ENCODE assay signal across 1 cellular context in genomic region chr3:9862391-9863235, GRCh38.
TF ChIP-seq lines count a peak whose summit lies in the region.

No MANE protein-coding gene starts in this region.

TF ChIP-seq in K562, 482 proteins besides CTCF, POLR2A, EP300 and RAD21 (continued from another document and continues in another):
- TF ChIP-seq AFF4 (CRISPR knock-in tag; IDR thresholded peaks at IDR 0.05) (0 out of 2 replicates have a peak, but pooled peaks have one; percentile 41), ZBTB43 (CRISPR knock-in tag; IDR thresholded peaks at IDR 0.05) (no peak), RHOXF2B (CRISPR knock-in tag; conservative IDR thresholded peaks at IDR 0.05) (no peak), POLR2AphosphoS2 (IDR thresholded peaks at IDR 0.05; ENCODE audit: low read length) (no peak), THAP7 (CRISPR knock-in tag; IDR thresholded peaks at IDR 0.05) (no peak), RREB1 (CRISPR knock-in tag; IDR thresholded peaks at IDR 0.05) (no peak), ZNF140 (CRISPR knock-in tag; IDR thresholded peaks at IDR 0.05) (no peak), MLLT1 (IDR thresholded peaks at IDR 0.05) (peak in 1 of 2 experiments; percentile 42; a peak in 1 of 4 replicates), ZNF23 (CRISPR knock-in tag; IDR thresholded peaks at IDR 0.05) (no peak), ZFX (CRISPR knock-in tag; IDR thresholded peaks at IDR 0.05) (peak; percentile 87), ZNF551 (CRISPR knock-in tag; IDR thresholded peaks at IDR 0.05) (no peak), CCAR2 (IDR thresholded peaks at IDR 0.05; ENCODE audit: low read depth, low read length) (no peak), TSC22D4 (tag; IDR thresholded peaks at IDR 0.05) (no peak), ZNF77 (CRISPR knock-in tag; IDR thresholded peaks at IDR 0.05) (no peak), HES1 (IDR thresholded peaks at IDR 0.05; ENCODE audit: low read depth) (no peak), GATAD2A (IDR thresholded peaks at IDR 0.05) (no peak; the same call in 1 of the 2 replicates), HOMEZ (CRISPR knock-in tag; IDR thresholded peaks at IDR 0.05) (no peak), ZNF384 (IDR thresholded peaks at IDR 0.05; ENCODE audit: low read depth, low read length) (peak; percentile 51; the same call in 1 of the 2 replicates), HDAC2 (IDR thresholded peaks at IDR 0.05) (0 out of 2 replicates have a peak, but pooled peaks have one; percentile 28), RCOR1 (IDR thresholded peaks at IDR 0.05; ENCODE audit: borderline replicate concordance in 1 of 2, low read depth in 2 of 2, low read length in 2 of 2) (peak in 1 of 2 experiments; percentile 78; a peak in 1 of 4 replicates), ZNF655 (CRISPR knock-in tag; IDR thresholded peaks at IDR 0.05) (no peak), IRF9 (tag; IDR thresholded peaks at IDR 0.05) (no peak), ZNF311 (CRISPR knock-in tag; IDR thresholded peaks at IDR 0.05) (no peak), ZNF436 (CRISPR knock-in tag; IDR thresholded peaks at IDR 0.05) (no peak), PPARD (CRISPR knock-in tag; IDR thresholded peaks at IDR 0.05) (no peak), YY1 (IDR thresholded peaks at IDR 0.05; ENCODE audit: borderline replicate concordance in 1 of 3, control insufficient read depth in 1 of 3, extremely low read depth in 1 of 3, insufficient read depth in 3 of 3, insufficient read length in 1 of 3, insufficient replicate concordance in 2 of 3, low read depth in 1 of 3, low read length in 2 of 3) (peak; percentile 14 to 90 (median 83)), UBTF (IDR thresholded peaks at IDR 0.05; ENCODE audit: borderline replicate concordance in 1 of 2, low read depth in 2 of 2, low read length in 2 of 2) (peak; percentile 52 to 94; a peak in 3 of 4 replicates), TAF7 (tag; IDR thresholded peaks at IDR 0.05) (no peak), HDAC8 (tag; IDR thresholded peaks at IDR 0.05) (no peak), GTF2B (IDR thresholded peaks at IDR 0.05; ENCODE audit: extremely low read depth, insufficient read length) (no peak), MXI1 (IDR thresholded peaks at IDR 0.05; ENCODE audit: low read depth, low read length) (no peak), IFI16 (CRISPR knock-in tag; IDR thresholded peaks at IDR 0.05) (no peak), POLR2H (tag; IDR thresholded peaks at IDR 0.05; ENCODE audit: low read depth) (no peak), BRD9 (IDR thresholded peaks at IDR 0.05; ENCODE audit: low read depth, partially characterized antibody) (no peak), PRMT5 (CRISPR knock-in tag; IDR thresholded peaks at IDR 0.05) (no peak)
